In genomic region chr7:70660819-70661191, GRCh38 we compare ENCODE assay signal across 15 cellular contexts.
"Had no signal": no experiment of that assay in that cellular context is flagged by ENCODE, and none has a peak within 500 bp of the region (broad histone marks: within the 10 kb centered on the region; RNA-seq: fewer than 3 reads in every experiment).

No MANE protein-coding gene starts in this region.

- H3K27me3 ChIP-seq: neural progenitor cell, pancreas had no signal

- H3K36me3 ChIP-seq: neural progenitor cell, pancreas had no signal

- H3K27ac Mint-ChIP-seq: neural progenitor cell had no signal

- FAIRE-seq: pancreas, TTC549, urothelium cell line had no signal

- H3K4me1 ChIP-seq: pancreas had no signal

- ATAC-seq: left ventricle myocardium superior, pancreas had no signal

- H3K27ac ChIP-seq: coronary artery, neural progenitor cell, pancreas had no signal

- H3K9me3 Mint-ChIP-seq: neural progenitor cell had no signal

- H3K4me3 Mint-ChIP-seq: neural progenitor cell had no signal

- H3K4me3 ChIP-seq: coronary artery, neural progenitor cell, pancreas had no signal

- H3K9me3 ChIP-seq: pancreas had no signal

- DNase-seq: activated CD4-positive, CD25-positive, alpha-beta regulatory T cell; activated CD8-positive, alpha-beta memory T cell treated with anti-CD3 and anti-CD28 coated beads, Interleukin-2, amount 50 U/mL, for 48 hours; activated naive CD4-positive, alpha-beta T cell; foreskin melanocyte; head of caudate nucleus; islet precursor cell; left ventricle myocardium superior; mesenchymal stem cell; pancreas; stimulated activated CD4-positive, alpha-beta T cell treated with anti-CD3 and anti-CD28 coated beads, Interleukin-15, amount 100 ng/mL, for 24 hours; stimulated activated CD4-positive, alpha-beta T cell treated with anti-CD3 and anti-CD28 coated beads, Interleukin-4, amount 100 ng/mL, for 24 hours had no signal
